8 cellular contexts compared by ENCODE assay signal in genomic region chr2:45651415-45652089, GRCh38. TPM values are rescaled to one million over a fixed set of nuclear protein-coding genes. Genes with fewer than 3 reads are reported as not detected.
DNase-seq lines count a peak whose midpoint lies in the region; ATAC-seq, FAIRE-seq and TF ChIP-seq lines count a peak whose summit lies in the region.

TSS of gene PRKCE (plus strand) at chr2:45651675.

- peak within 1 kb of the TSS; percentile 96 for H3K4me3 Mint-ChIP-seq in CD8-positive, alpha-beta T cell

- H3K27ac Mint-ChIP-seq in CD8-positive, alpha-beta T cell = peak within 1 kb of the TSS; percentile 96

- no peaks in the 10 kb centered on the region for H3K36me3 ChIP-seq in CD8-positive, alpha-beta T cell (ENCODE audit: insufficient read depth, low read length)

- FAIRE-seq in HTR-8/SVneo (lab: Jason Lieb, UNC) = no peak

- H3K27me3 Mint-ChIP-seq in CD8-positive, alpha-beta T cell (ENCODE audit: low read depth) = no peaks in the 10 kb centered on the region

- CTCF ChIA-PET in CD8-positive, alpha-beta T cell (lab: Charles Lee) = interaction anchor here (1.5 kb wide), 1 partner anchor 127 kb away, joined by 4 read pairs; no protein-coding TSS in a partner anchor

- POLR2A ChIA-PET in CD8-positive, alpha-beta T cell (lab: Charles Lee) = no interaction called here

- no peak for TF ChIP-seq CTCF in CD8-positive, alpha-beta T cell (IDR thresholded peaks at IDR 0.05)

- no peaks in the 10 kb centered on the region for H3K27me3 ChIP-seq in CD8-positive, alpha-beta T cell (ENCODE audit: insufficient read depth, low read length)

- peak; percentile 14 for ATAC-seq in CD8-positive, alpha-beta T cell
- peak; percentile 19 for ATAC-seq in GM21367 (IDR thresholded peaks at IDR 0.05; ENCODE audit: unreplicated experiment)

- intact Hi-C loops in CD8-positive, alpha-beta T cell (cut with DNase I, micrococcal nuclease) = loop anchor here (1.0 to 10.0 kb wide), 11 partner anchors 40 to 1657 kb away; partner anchors contain the start of genes SRBD1 (in 2 of the 2), CAMKMT (in 1 of the 2), EPAS1 (in 1 of the 2) and LRPPRC (in 1 of the 2)

- H3K36me3 Mint-ChIP-seq in CD8-positive, alpha-beta T cell = peaks cover 9% of the 10 kb centered on the region

- no peaks in the 10 kb centered on the region for H3K9me3 Mint-ChIP-seq in CD8-positive, alpha-beta T cell

- peak within 1 kb of the TSS; percentile 83 for H3K4me3 ChIP-seq in CD8-positive, alpha-beta T cell (ENCODE audit: low read depth, low read length)

- peak in 5 of 7 experiments; percentile 42 to 63 (median 59) for DNase-seq in CD8-positive, alpha-beta T cell
- DNase-seq in HTR-8/SVneo (ENCODE audit: insufficient read length, low spot score) (peak; percentile 37), dedifferentiated amniotic fluid mesenchymal stem cell (ENCODE audit: extremely low spot score) (peak; percentile 38), left kidney (ENCODE audit: low read depth, low spot score) (peak; percentile 83), NOMO-1 (lab: John Stamatoyannopoulos, UW; ENCODE audit: unreplicated experiment in 2 of 2) (no peak)
- peak; percentile 53 for DNase-seq in activated CD4-positive, CD25-positive, alpha-beta regulatory T cell treated with anti-CD3 and anti-CD28 coated beads, Interleukin-2, amount 50 U/mL, for 72 hours
- DNase-seq in stimulated activated CD4-positive, alpha-beta T cell treated with anti-CD3 and anti-CD28 coated beads, Interleukin-1b, Interleukin-23, amount 100 ng/mL, for 4 hours (ENCODE audit: low read depth in 2 of 2) = peak; percentile 22 to 48

- no peaks in the 10 kb centered on the region for H3K9me3 ChIP-seq in CD8-positive, alpha-beta T cell (ENCODE audit: low read length)

- peaks cover 15% of the 10 kb centered on the region for H3K4me1 ChIP-seq in CD8-positive, alpha-beta T cell (ENCODE audit: insufficient read depth, low read length)

- peak within 1 kb of the TSS; percentile 74 for H3K27ac ChIP-seq in CD8-positive, alpha-beta T cell (ENCODE audit: low read depth, low read length)

- peaks cover 36% of the 10 kb centered on the region for H3K4me1 Mint-ChIP-seq in CD8-positive, alpha-beta T cell (ENCODE audit: low read depth)

RNA-seq across cellular contexts. Expression of gene PRKCE, which starts in this region (rescaled TPM):
- total RNA-seq in CD8-positive, alpha-beta T cell = 10 to 100 TPM; 21.0 to 26.7 TPM

Comparison
In these comparisons a context has a peak if more than half of its experiments do, and no peak if none do; other contexts are left out.
1. DNase-seq: peak in CD8-positive, alpha-beta T cell (5 of 7), HTR-8/SVneo (single experiment), activated CD4-positive, CD25-positive, alpha-beta regulatory T cell treated with anti-CD3 and anti-CD28 coated beads, Interleukin-2, amount 50 U/mL, for 72 hours (single experiment), dedifferentiated amniotic fluid mesenchymal stem cell (single experiment), left kidney (single experiment) and stimulated activated CD4-positive, alpha-beta T cell treated with anti-CD3 and anti-CD28 coated beads, Interleukin-1b, Interleukin-23, amount 100 ng/mL, for 4 hours (2 of 2); none in NOMO-1 (0 of 2).